Comparison of ENCODE assay signal across 12 cellular contexts in the genomic region with DNA sequence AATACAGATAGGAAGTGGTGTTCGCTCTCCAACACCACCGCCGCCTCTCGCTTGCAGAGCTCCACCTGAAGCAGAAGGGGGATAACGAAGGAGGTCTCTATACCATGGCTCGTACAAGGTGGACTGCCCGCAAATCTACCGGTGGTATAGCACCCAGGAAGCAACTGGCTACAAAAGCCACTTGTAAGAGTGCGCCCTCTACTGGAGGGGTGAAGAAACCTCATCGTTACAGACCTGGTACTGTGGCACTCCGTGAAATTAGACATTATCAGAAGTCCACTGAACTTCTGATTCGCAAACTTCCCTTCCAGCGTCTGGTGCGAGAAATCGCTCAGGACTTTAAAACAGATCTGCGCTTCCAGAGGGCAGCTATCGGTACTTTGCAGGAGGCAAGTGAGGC. TPM values are rescaled to one million over a fixed set of nuclear protein-coding genes. Genes with fewer than 3 reads are reported as not detected.
A peak's percentile ranks its signal among the peaks of the same experiment; 100 is the strongest.
DNase-seq lines count a peak whose midpoint lies in the region; ATAC-seq and TF ChIP-seq lines count a peak whose summit lies in the region.
"Had no signal": no experiment of that assay in that cellular context is flagged by ENCODE, and none has a peak within 500 bp of the region (broad histone marks: within the 10 kb centered on the region; RNA-seq: fewer than 3 reads in every experiment).

No MANE protein-coding gene starts in this region.

- H3K27ac Mint-ChIP-seq in CD14-positive monocyte (no peak overlapping the region), glutamatergic neuron (ENCODE audit: unreplicated experiment) (no peak overlapping the region)
- H3K27ac Mint-ChIP-seq: activated T-cell treated with anti-CD3 and anti-CD28 coated beads, Interleukin-2, amount 50 U/mL, for 24 hours had no signal

- H3K36me3 Mint-ChIP-seq in CD14-positive monocyte, result no peaks in the 10 kb centered on the region
- no peaks in the 10 kb centered on the region for H3K36me3 Mint-ChIP-seq in glutamatergic neuron (ENCODE audit: unreplicated experiment)

- DNase-seq in CD14-positive monocyte (ENCODE audit: low spot score) (no peak), GM13976 (ENCODE audit: low spot score) (no peak), SK-MEL-5 (ENCODE audit: low read depth, low spot score) (peak; percentile 23), glutamatergic neuron (no peak), iPS-NIHi7 (ENCODE audit: extremely low spot score) (no peak)
- DNase-seq: activated T-cell treated with anti-CD3 and anti-CD28 coated beads, Interleukin-2, amount 50 U/mL, for 24 hours; effector memory CD4-positive, alpha-beta T cell; islet precursor cell; NCI-H2107 had no signal

- H3K9me3 Mint-ChIP-seq in CD14-positive monocyte, result no peaks in the 10 kb centered on the region
- no peaks in the 10 kb centered on the region for H3K9me3 Mint-ChIP-seq in glutamatergic neuron (ENCODE audit: unreplicated experiment)
- H3K9me3 Mint-ChIP-seq: activated T-cell treated with anti-CD3 and anti-CD28 coated beads, Interleukin-2, amount 50 U/mL, for 24 hours had no signal

- H3K4me1 Mint-ChIP-seq in CD14-positive monocyte (no peaks in the 10 kb centered on the region), glutamatergic neuron (ENCODE audit: low read depth, unreplicated experiment) (no peaks in the 10 kb centered on the region)

- H3K4me3 Mint-ChIP-seq in CD14-positive monocyte (no peak overlapping the region), glutamatergic neuron (ENCODE audit: unreplicated experiment) (no peak overlapping the region)
- H3K4me3 Mint-ChIP-seq: activated T-cell treated with anti-CD3 and anti-CD28 coated beads, Interleukin-2, amount 50 U/mL, for 24 hours had no signal

- peaks cover 0 to 6% (median 0%) of the 10 kb centered on the region in 3 donors for H3K27me3 Mint-ChIP-seq in CD14-positive monocyte (ENCODE audit: low read depth in 3 of 3)
- H3K27me3 Mint-ChIP-seq in glutamatergic neuron (ENCODE audit: unreplicated experiment), result no peaks in the 10 kb centered on the region

- TF ChIP-seq CTCF in CD14-positive monocyte (IDR thresholded peaks at IDR 0.05), result peak; percentile 35
- peak; percentile 12 for TF ChIP-seq CTCF in GM13976 (IDR thresholded peaks at IDR 0.05; ENCODE audit: borderline replicate concordance, control extremely low read depth, extremely low read depth, insufficient read depth, missing control alignments)
- peak; percentile 20 for TF ChIP-seq CTCF in glutamatergic neuron (IDR thresholded peaks at IDR 0.05; ENCODE audit: partially characterized antibody, unreplicated experiment)

- in situ Hi-C loops in GM13976 (cut with MboI; ENCODE audit: low sequenced_read_pairs, unreplicated experiment) (no loop called here), SK-MEL-5 (cut with HindIII; ENCODE audit: low pct_unique_long_range_greater_than_20kb, low sequenced_read_pairs) (no loop called here)

- no peak for ATAC-seq in HG02973 (IDR thresholded peaks at IDR 0.05; ENCODE audit: unreplicated experiment)
- no peak for ATAC-seq in HG02852 (IDR thresholded peaks at IDR 0.05; ENCODE audit: unreplicated experiment)

- intact Hi-C loops in CD14-positive monocyte (cut with micrococcal nuclease), result no loop called here

RNA-seq across cellular contexts. Expression of a gene that starts 5.2 kb away (rescaled TPM):
- not detected for polyA plus RNA-seq in CD14-positive monocyte
- total RNA-seq in SK-MEL-5 (2014; rRNA removed; shearing (Covaris generic)), result not detected in 2 replicates
- not detected in 2 replicates for polyA plus RNA-seq in SK-MEL-5 (2015; cell fraction: cytosol; rRNA removed)
- polyA plus RNA-seq in SK-MEL-5 (2015; cell fraction: nucleus; rRNA removed), result not detected in 2 replicates
- total RNA-seq in glutamatergic neuron (ENCODE audit: unreplicated experiment), result not detected
- total RNA-seq: posterior vena cava had no signal
